ENCODE assay signal across 1 cellular context in genomic region chr7:74453321-74454011, GRCh38.
A peak's percentile ranks its signal among the peaks of the same experiment; 100 is the strongest.
TF ChIP-seq lines count a peak whose summit lies in the region.

Gene GTF2IRD1, plus strand, starts transcription at chr7:74453906. Its CDS starts 54,175 bp downstream, at chr7:74508081.

TF ChIP-seq in K562, 482 proteins besides CTCF, POLR2A, EP300 and RAD21 (continued from another document):
- TF ChIP-seq, protein P1, sequence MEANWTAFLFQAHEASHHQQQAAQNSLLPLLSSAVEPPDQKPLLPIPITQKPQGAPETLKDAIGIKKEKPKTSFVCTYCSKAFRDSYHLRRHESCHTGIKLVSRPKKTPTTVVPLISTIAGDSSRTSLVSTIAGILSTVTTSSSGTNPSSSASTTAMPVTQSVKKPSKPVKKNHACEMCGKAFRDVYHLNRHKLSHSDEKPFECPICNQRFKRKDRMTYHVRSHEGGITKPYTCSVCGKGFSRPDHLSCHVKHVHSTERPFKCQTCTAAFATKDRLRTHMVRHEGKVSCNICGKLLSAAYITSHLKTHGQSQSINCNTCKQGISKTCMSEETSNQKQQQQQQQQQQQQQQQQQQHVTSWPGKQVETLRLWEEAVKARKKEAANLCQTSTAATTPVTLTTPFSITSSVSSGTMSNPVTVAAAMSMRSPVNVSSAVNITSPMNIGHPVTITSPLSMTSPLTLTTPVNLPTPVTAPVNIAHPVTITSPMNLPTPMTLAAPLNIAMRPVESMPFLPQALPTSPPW (CRISPR knock-in tag; IDR thresholded peaks at IDR 0.05) = peak; percentile 98
- TF ChIP-seq ERF (CRISPR knock-in tag; IDR thresholded peaks at IDR 0.05) (0 out of 2 replicates have a peak, but pooled peaks have one; percentile 16), PCBP1 (IDR thresholded peaks at IDR 0.05; ENCODE audit: low read depth, low read length, poor library complexity, severe bottlenecking) (peak; percentile 15), NFYB (IDR thresholded peaks at IDR 0.05; ENCODE audit: extremely low read depth, insufficient read length) (peak; percentile 76), HMGN3 (IDR thresholded peaks at IDR 0.05; ENCODE audit: borderline replicate concordance, extremely low read depth, insufficient read length, low read depth, low read length) (peak; percentile 61), RBM22 (IDR thresholded peaks at IDR 0.05; ENCODE audit: low read depth, low read length, poor library complexity, severe bottlenecking) (no peak), CTBP1 (IDR thresholded peaks at IDR 0.05; ENCODE audit: borderline replicate concordance) (0 out of 2 replicates have a peak, but pooled peaks have one; percentile 19), NR4A1 (CRISPR knock-in tag; IDR thresholded peaks at IDR 0.05) (no peak), NR4A1 (tag; IDR thresholded peaks at IDR 0.05) (no peak), ZNF764 (CRISPR knock-in tag; IDR thresholded peaks at IDR 0.05; ENCODE audit: low read depth) (0 out of 2 replicates have a peak, but pooled peaks have one; percentile 28), U2AF1 (optimal IDR thresholded peaks at IDR 0.05; ENCODE audit: low read depth, low read length) (no peak), ZKSCAN1 (IDR thresholded peaks at IDR 0.05; ENCODE audit: low read depth, low read length) (no peak), TCF7 (IDR thresholded peaks at IDR 0.05; ENCODE audit: borderline replicate concordance) (peak; percentile 82; the same call in 1 of the 2 replicates), BMI1 (IDR thresholded peaks at IDR 0.05; ENCODE audit: low read length) (no peak), ZNF212 (CRISPR knock-in tag; IDR thresholded peaks at IDR 0.05) (0 out of 2 replicates have a peak, but pooled peaks have one; percentile 24), NRF1 (conservative IDR thresholded peaks at IDR 0.05 in 1 of 2, IDR thresholded peaks at IDR 0.05 in 1 of 2) (peak; percentile 69), MTA3 (IDR thresholded peaks at IDR 0.05; ENCODE audit: borderline replicate concordance) (0 out of 2 replicates have a peak, but pooled peaks have one; percentile 25), NEUROD1 (IDR thresholded peaks at IDR 0.05; ENCODE audit: borderline replicate concordance, low read depth, low read length, partially characterized antibody) (peak; percentile 34), SPI1 (IDR thresholded peaks at IDR 0.05; ENCODE audit: borderline replicate concordance, low read depth, low read length) (no peak), TBP (optimal IDR thresholded peaks at IDR 0.05; ENCODE audit: low read depth, low read length) (peak; percentile 12), ZFX (CRISPR knock-in tag; IDR thresholded peaks at IDR 0.05) (peak; percentile 41; the same call in 1 of the 2 replicates), CHD4 (IDR thresholded peaks at IDR 0.05; ENCODE audit: insufficient read depth, insufficient replicate concordance, low read depth, low read length, poor library complexity, severe bottlenecking) (peak; percentile 10), RB1 (IDR thresholded peaks at IDR 0.05; ENCODE audit: low read depth) (0 out of 2 replicates have a peak, but pooled peaks have one; percentile 35), RREB1 (CRISPR knock-in tag; IDR thresholded peaks at IDR 0.05) (0 out of 2 replicates have a peak, but pooled peaks have one; percentile 38), SOX6 (IDR thresholded peaks at IDR 0.05) (no peak)
- TF ChIP-seq, protein P2, sequence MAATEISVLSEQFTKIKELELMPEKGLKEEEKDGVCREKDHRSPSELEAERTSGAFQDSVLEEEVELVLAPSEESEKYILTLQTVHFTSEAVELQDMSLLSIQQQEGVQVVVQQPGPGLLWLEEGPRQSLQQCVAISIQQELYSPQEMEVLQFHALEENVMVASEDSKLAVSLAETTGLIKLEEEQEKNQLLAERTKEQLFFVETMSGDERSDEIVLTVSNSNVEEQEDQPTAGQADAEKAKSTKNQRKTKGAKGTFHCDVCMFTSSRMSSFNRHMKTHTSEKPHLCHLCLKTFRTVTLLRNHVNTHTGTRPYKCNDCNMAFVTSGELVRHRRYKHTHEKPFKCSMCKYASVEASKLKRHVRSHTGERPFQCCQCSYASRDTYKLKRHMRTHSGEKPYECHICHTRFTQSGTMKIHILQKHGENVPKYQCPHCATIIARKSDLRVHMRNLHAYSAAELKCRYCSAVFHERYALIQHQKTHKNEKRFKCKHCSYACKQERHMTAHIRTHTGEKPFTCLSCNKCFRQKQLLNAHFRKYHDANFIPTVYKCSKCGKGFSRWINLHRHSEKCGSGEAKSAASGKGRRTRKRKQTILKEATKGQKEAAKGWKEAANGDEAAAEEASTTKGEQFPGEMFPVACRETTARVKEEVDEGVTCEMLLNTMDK (IDR thresholded peaks at IDR 0.05; ENCODE audit: borderline replicate concordance, insufficient read depth, low read depth, low read length, poor library complexity, severe bottlenecking) = no peak
- TF ChIP-seq, protein P3, sequence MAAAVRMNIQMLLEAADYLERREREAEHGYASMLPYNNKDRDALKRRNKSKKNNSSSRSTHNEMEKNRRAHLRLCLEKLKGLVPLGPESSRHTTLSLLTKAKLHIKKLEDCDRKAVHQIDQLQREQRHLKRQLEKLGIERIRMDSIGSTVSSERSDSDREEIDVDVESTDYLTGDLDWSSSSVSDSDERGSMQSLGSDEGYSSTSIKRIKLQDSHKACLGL (CRISPR knock-in tag; IDR thresholded peaks at IDR 0.05; ENCODE audit: borderline replicate concordance, poor library complexity, severe bottlenecking) = no peak
